ENCODE assay signal across 31 cellular contexts in the genomic region with DNA sequence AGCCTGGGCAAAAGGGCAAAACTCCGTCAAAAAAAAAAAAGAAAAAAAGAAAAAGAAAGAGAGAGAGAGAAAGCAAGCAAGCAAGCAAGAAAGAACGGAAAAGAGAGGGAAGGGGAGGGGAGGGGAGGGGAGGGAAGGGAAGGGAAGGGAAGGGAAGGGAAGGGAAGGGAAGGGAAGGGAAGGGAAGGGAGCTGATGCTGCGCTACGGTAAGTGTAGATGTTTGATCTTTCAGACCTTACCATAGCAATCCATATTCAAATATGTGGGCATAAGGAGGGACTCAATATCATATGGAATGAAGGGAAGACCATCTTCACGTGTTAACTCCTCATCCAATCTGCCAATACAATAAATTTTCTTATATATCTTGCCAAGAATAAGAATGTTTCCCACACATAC. TPM values are rescaled to one million over a fixed set of nuclear protein-coding genes. Genes with fewer than 3 reads are reported as not detected.
"Had no signal": no experiment of that assay in that cellular context is flagged by ENCODE, and none has a peak within 500 bp of the region (broad histone marks: within the 10 kb centered on the region; RNA-seq: fewer than 3 reads in every experiment).

No MANE protein-coding gene starts in this region.

- H3K4me1 ChIP-seq: stomach, suprapubic skin, testis, tibial artery, tibial nerve, transverse colon, upper lobe of left lung, upper lobe of right lung, uterus, vagina had no signal

- H3K27me3 ChIP-seq: stomach, suprapubic skin, testis, thyroid gland, tibial artery, tibial nerve, upper lobe of left lung, upper lobe of right lung, uterus, vagina had no signal

- H3K4me3 ChIP-seq: stomach, suprapubic skin, testis, thoracic aorta, thyroid gland, tibial artery, tibial nerve, transverse colon, upper lobe of left lung, upper lobe of right lung, uterus, vagina had no signal

- H3K36me3 ChIP-seq: stomach, suprapubic skin, thoracic aorta, thyroid gland, tibial artery, tibial nerve, transverse colon, upper lobe of left lung, upper lobe of right lung, uterus, vagina had no signal

- H3K9me3 ChIP-seq: stomach, suprapubic skin, testis, thoracic aorta, thyroid gland, tibial artery, tibial nerve, transverse colon, upper lobe of left lung, upper lobe of right lung, uterus, vagina had no signal

- DNase-seq: stimulated activated CD4-positive, alpha-beta T cell treated with anti-CD3 and anti-CD28 coated beads, Interleukin-2, amount 100 ng/mL, for 48 hours; stimulated activated CD4-positive, alpha-beta T cell treated with anti-CD3 and anti-CD28 coated beads, Interleukin-4, amount 100 ng/mL, for 1 hour; stimulated activated CD4-positive, alpha-beta T cell treated with anti-CD3 and anti-CD28 coated beads, Interleukin-4, amount 100 ng/mL, for 24 hours; stimulated activated CD4-positive, alpha-beta T cell treated with anti-CD3 and anti-CD28 coated beads, Interleukin-4, amount 100 ng/mL, for 4 hours; stimulated activated CD8-positive, alpha-beta memory T cell treated with anti-CD3 and anti-CD28 coated beads, Interleukin-4, amount 100 ng/mL, for 48 hours; stimulated activated naive B cell treated with anti-CD40 and anti-IgM and Interleukin-4, amounts not matched to agents 10 μg/mL and 1 μg/mL and 100 μg/mL, for 72 hours; stimulated activated naive CD4-positive, alpha-beta T cell; stimulated activated naive CD4-positive, alpha-beta T cell treated with Interleukin-2 at 50 U/mL for 16 hours; stimulated activated naive CD8-positive, alpha-beta T cell treated with anti-CD3 and anti-CD28 coated beads, Interleukin-15, amount 100 ng/mL, for 72 hours; stimulated activated naive CD8-positive, alpha-beta T cell treated with anti-CD3 and anti-CD28 coated beads, Interleukin-15, Interleukin-2, amounts not matched to agents 100 U/mL and 50 U/mL, for 24 hours; stomach; substantia nigra; testis; thyroid gland; tibial artery; transverse colon; trophoblast cell; upper lobe of left lung; upper lobe of right lung; uterus had no signal

- FAIRE-seq: urothelium cell line had no signal

- H3K27ac ChIP-seq: stomach, suprapubic skin, testis, thoracic aorta, thyroid gland, tibial artery, tibial nerve, transverse colon, upper lobe of left lung, upper lobe of right lung, uterus, vagina had no signal

- ATAC-seq: stimulated activated effector memory CD8-positive, alpha-beta T cell treated with anti-CD3 and anti-CD28 coated beads, Interleukin-12 subunit alpha, Interleukin-12 subunit beta, amount 100 ng/mL, for 72 hours; stimulated activated memory B cell treated with anti-CD40 and anti-IgM and Interleukin-4, amounts not matched to agents 10 μg/mL and 1 μg/mL and 100 μg/mL, for 72 hours; stimulated activated naive B cell treated with anti-CD40 and anti-IgM and Interleukin-4, amounts not matched to agents 10 μg/mL and 1 μg/mL and 100 μg/mL, for 72 hours; stimulated activated naive CD8-positive, alpha-beta T cell treated with anti-CD3 and anti-CD28 coated beads, Interleukin-15, amount 100 ng/mL, for 72 hours; stimulated activated naive CD8-positive, alpha-beta T cell treated with anti-CD3 and anti-CD28 coated beads, Interleukin-15, Interleukin-2, amounts not matched to agents 100 U/mL and 50 U/mL, for 24 hours; upper lobe of right lung had no signal

RNA-seq across cellular contexts. Expression of gene DPPA5, which starts 11.9 kb away (rescaled TPM):
- total RNA-seq: stomach, subcutaneous adipose tissue, suprapubic skin, temporal lobe, thoracic aorta, thyroid gland, tibial nerve, transverse colon, upper lobe of left lung, upper lobe of right lung, ureter, urinary bladder, uterus, vagina had no signal
- polyA plus RNA-seq: stomach, urinary bladder had no signal

RNA-seq across cellular contexts. Expression of gene KHDC3L, which starts 20.3 kb away (rescaled TPM):
- total RNA-seq: stomach, subcutaneous adipose tissue, suprapubic skin, thoracic aorta, thyroid gland, tibial nerve, transverse colon, upper lobe of left lung, upper lobe of right lung, ureter, urinary bladder, vagina had no signal
- polyA plus RNA-seq: stomach, urinary bladder had no signal

RNA-seq across cellular contexts. Expression of gene OOEP, which starts 27.5 kb away (rescaled TPM):
- total RNA-seq: stomach, subcutaneous adipose tissue, temporal lobe, thoracic aorta, thyroid gland, tibial nerve, transverse colon, ureter, urinary bladder, uterus, vagina had no signal
